In genomic region chr2:187569571-187569970, GRCh38 we compare ENCODE assay signal across 3 cellular contexts.
TF ChIP-seq lines count a peak whose summit lies in the region.

No MANE protein-coding gene starts in this region.

TF ChIP-seq in HCT116, 20 proteins besides CTCF, POLR2A, EP300 and RAD21 (continued from another document):
- TF ChIP-seq FOSL1 (IDR thresholded peaks at IDR 0.05; ENCODE audit: low read depth): no peak
- TF ChIP-seq POLR2AphosphoS5 (IDR thresholded peaks at IDR 0.05; ENCODE audit: low read depth, low read length): no peak
- TF ChIP-seq, protein P1, sequence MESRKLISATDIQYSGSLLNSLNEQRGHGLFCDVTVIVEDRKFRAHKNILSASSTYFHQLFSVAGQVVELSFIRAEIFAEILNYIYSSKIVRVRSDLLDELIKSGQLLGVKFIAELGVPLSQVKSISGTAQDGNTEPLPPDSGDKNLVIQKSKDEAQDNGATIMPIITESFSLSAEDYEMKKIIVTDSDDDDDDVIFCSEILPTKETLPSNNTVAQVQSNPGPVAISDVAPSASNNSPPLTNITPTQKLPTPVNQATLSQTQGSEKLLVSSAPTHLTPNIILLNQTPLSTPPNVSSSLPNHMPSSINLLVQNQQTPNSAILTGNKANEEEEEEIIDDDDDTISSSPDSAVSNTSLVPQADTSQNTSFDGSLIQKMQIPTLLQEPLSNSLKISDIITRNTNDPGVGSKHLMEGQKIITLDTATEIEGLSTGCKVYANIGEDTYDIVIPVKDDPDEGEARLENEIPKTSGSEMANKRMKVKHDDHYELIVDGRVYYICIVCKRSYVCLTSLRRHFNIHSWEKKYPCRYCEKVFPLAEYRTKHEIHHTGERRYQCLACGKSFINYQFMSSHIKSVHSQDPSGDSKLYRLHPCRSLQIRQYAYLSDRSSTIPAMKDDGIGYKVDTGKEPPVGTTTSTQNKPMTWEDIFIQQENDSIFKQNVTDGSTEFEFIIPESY (IDR thresholded peaks at IDR 0.05; ENCODE audit: extremely low read depth, insufficient replicate concordance, low read length): no peak
- TF ChIP-seq EZH2 (IDR thresholded peaks at IDR 0.05): no peak
- no peak for TF ChIP-seq ZNF274 (IDR thresholded peaks at IDR 0.05; ENCODE audit: low read depth, low read length)
- TF ChIP-seq JUND (IDR thresholded peaks at IDR 0.05): no peak
- TF ChIP-seq MAX (IDR thresholded peaks at IDR 0.05): no peak
- TF ChIP-seq SRF (IDR thresholded peaks at IDR 0.05; ENCODE audit: low read depth): no peak

TF ChIP-seq in WTC11, 78 proteins besides CTCF, POLR2A, EP300 and RAD21 (continued from another document and continues in another):
- TF ChIP-seq ATF6 (CRISPR knock-in tag; IDR thresholded peaks at IDR 0.05): no peak
- TF ChIP-seq E2F1 (CRISPR knock-in tag; IDR thresholded peaks at IDR 0.05): no peak
- TF ChIP-seq KAT7 (CRISPR knock-in tag; IDR thresholded peaks at IDR 0.05; ENCODE audit: borderline replicate concordance): no peak
- TF ChIP-seq CBFB (CRISPR knock-in tag; IDR thresholded peaks at IDR 0.05; ENCODE audit: low read depth): no peak
- no peak for TF ChIP-seq IRF2 (CRISPR knock-in tag; IDR thresholded peaks at IDR 0.05; ENCODE audit: borderline replicate concordance, low read depth)
- TF ChIP-seq E2F4 (CRISPR knock-in tag; IDR thresholded peaks at IDR 0.05; ENCODE audit: borderline replicate concordance, low read depth): no peak
- no peak for TF ChIP-seq ATF2 (CRISPR knock-in tag; IDR thresholded peaks at IDR 0.05; ENCODE audit: borderline replicate concordance, low read depth)
- TF ChIP-seq RELA (CRISPR knock-in tag; IDR thresholded peaks at IDR 0.05; ENCODE audit: borderline replicate concordance): no peak
- TF ChIP-seq FOXP1 (CRISPR knock-in tag; IDR thresholded peaks at IDR 0.05; ENCODE audit: borderline replicate concordance): no peak
- TF ChIP-seq, protein P2, sequence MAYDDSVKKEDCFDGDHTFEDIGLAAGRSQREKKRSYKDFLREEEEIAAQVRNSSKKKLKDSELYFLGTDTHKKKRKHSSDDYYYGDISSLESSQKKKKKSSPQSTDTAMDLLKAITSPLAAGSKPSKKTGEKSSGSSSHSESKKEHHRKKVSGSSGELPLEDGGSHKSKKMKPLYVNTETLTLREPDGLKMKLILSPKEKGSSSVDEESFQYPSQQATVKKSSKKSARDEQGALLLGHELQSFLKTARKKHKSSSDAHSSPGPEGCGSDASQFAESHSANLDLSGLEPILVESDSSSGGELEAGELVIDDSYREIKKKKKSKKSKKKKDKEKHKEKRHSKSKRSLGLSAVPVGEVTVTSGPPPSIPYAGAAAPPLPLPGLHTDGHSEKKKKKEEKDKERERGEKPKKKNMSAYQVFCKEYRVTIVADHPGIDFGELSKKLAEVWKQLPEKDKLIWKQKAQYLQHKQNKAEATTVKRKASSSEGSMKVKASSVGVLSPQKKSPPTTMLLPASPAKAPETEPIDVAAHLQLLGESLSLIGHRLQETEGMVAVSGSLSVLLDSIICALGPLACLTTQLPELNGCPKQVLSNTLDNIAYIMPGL (CRISPR knock-in tag; IDR thresholded peaks at IDR 0.05): no peak
- TF ChIP-seq TEAD4 (CRISPR knock-in tag; IDR thresholded peaks at IDR 0.05): no peak
- no peak for TF ChIP-seq MAX (CRISPR knock-in tag; IDR thresholded peaks at IDR 0.05)
- TF ChIP-seq, protein P3, sequence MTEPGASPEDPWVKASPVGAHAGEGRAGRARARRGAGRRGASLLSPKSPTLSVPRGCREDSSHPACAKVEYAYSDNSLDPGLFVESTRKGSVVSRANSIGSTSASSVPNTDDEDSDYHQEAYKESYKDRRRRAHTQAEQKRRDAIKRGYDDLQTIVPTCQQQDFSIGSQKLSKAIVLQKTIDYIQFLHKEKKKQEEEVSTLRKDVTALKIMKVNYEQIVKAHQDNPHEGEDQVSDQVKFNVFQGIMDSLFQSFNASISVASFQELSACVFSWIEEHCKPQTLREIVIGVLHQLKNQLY (CRISPR knock-in tag; IDR thresholded peaks at IDR 0.05): no peak
- TF ChIP-seq EMX1 (CRISPR knock-in tag; IDR thresholded peaks at IDR 0.05): no peak
- TF ChIP-seq SMAD4 (CRISPR knock-in tag; IDR thresholded peaks at IDR 0.05): no peak

TF ChIP-seq in endothelial cell of umbilical vein, 7 proteins besides CTCF, POLR2A, EP300 and RAD21 (continued from another document):
- no peak for TF ChIP-seq POLR2AphosphoS5 (IDR thresholded peaks at IDR 0.05; ENCODE audit: insufficient read depth, low read depth, low read length)
- no peak for TF ChIP-seq FOS (IDR thresholded peaks at IDR 0.05; ENCODE audit: borderline replicate concordance, insufficient read depth, low read length)
- no peak for TF ChIP-seq MAX (IDR thresholded peaks at IDR 0.05; ENCODE audit: insufficient read depth, insufficient read length)
- no peak for TF ChIP-seq JUN (IDR thresholded peaks at IDR 0.05; ENCODE audit: borderline replicate concordance, insufficient read depth, insufficient read length, low read depth)
- no peak for TF ChIP-seq GATA2 (IDR thresholded peaks at IDR 0.05; ENCODE audit: insufficient read depth, insufficient read length, low read depth, low read length)
- no peak for TF ChIP-seq MYC (IDR thresholded peaks at IDR 0.05; ENCODE audit: low read depth, low read length)
